Comparison of ENCODE assay signal across 9 cellular contexts in genomic region chr7:114084381-114085312, GRCh38.
A peak's percentile ranks its signal among the peaks of the same experiment; 100 is the strongest.
DNase-seq lines count a peak whose midpoint lies in the region; ATAC-seq, FAIRE-seq and TF ChIP-seq lines count a peak whose summit lies in the region.
"Had no signal": no experiment of that assay in that cellular context is flagged by ENCODE, and none has a peak within 500 bp of the region (broad histone marks: within the 10 kb centered on the region; RNA-seq: fewer than 3 reads in every experiment).

No MANE protein-coding gene starts in this region.

- H3K4me3 ChIP-seq in ACC112 (ENCODE audit: low read depth, low read length) (peak overlapping the region; percentile 91), GM12875 (ENCODE audit: low read depth, low read length) (peak overlapping the region; percentile 61), iPS-11a (ENCODE audit: low read depth, low read length) (peak overlapping the region; percentile 47), gastrocnemius medialis (peak overlapping the region; percentile 63 to 84 (median 80))

- peaks cover 27% of the 10 kb centered on the region for H3K27me3 ChIP-seq in ACC112 (ENCODE audit: insufficient read depth, low read length)
- H3K27me3 ChIP-seq in gastrocnemius medialis: peaks cover 0 to 6% (median 0%) of the 10 kb centered on the region in 3 donors

- no peaks in the 10 kb centered on the region for H3K9me3 ChIP-seq in gastrocnemius medialis

- intact Hi-C loops in gastrocnemius medialis (cut with DNase I; ENCODE audit: low total_unique reads): loop anchor here (2.0 to 10.0 kb wide), 4 partner anchors 172 to 1630 kb away; partner anchors contain the start of gene IFRD1

- H3K27ac ChIP-seq in ACC112 (ENCODE audit: low read depth, low read length): peak overlapping the region; percentile 54
- H3K27ac ChIP-seq in angular gyrus (ENCODE audit: low read depth, low read length): peak overlapping the region; percentile 62
- peak overlapping the region; percentile 92 to 99 (median 98) for H3K27ac ChIP-seq in gastrocnemius medialis

- H2AFZ ChIP-seq in ACC112 (ENCODE audit: low read length, unreplicated experiment): peak overlapping the region; percentile 89

- no peaks in the 10 kb centered on the region for H3K4me1 ChIP-seq in ACC112 (ENCODE audit: control insufficient read depth, insufficient read depth, low read length, unreplicated experiment)
- peaks cover 18 to 31% of the 10 kb centered on the region in 2 donors for H3K4me1 ChIP-seq in gastrocnemius medialis

- in situ Hi-C loops in gastrocnemius medialis (cut with MboI; ENCODE audit: low sequenced_read_pairs in 4 of 4): loop anchor here in 3 of 4 donors (10.0 to 25.0 kb wide), 3 partner anchors 328 to 453 kb away; partner anchors contain the start of gene FOXP2 (in 3 of the 3)

- H3K36me3 ChIP-seq in ACC112 (ENCODE audit: insufficient read depth, low read length) (no peaks in the 10 kb centered on the region), gastrocnemius medialis (no peaks in the 10 kb centered on the region)

- TF ChIP-seq CTCF in GM12875 (IDR thresholded peaks at IDR 0.05; ENCODE audit: borderline replicate concordance, insufficient read depth, low read depth, low read length) (no peak), gastrocnemius medialis (IDR thresholded peaks at IDR 0.05 in 4 of 5, conservative IDR thresholded peaks at IDR 0.05 in 1 of 5) (peak in 1 of 5 experiments; percentile 4)

- DNase-seq in NCI-H1105 (lab: John Stamatoyannopoulos, UW): peak; percentile 52
- peak; percentile 33 to 52 for DNase-seq in gastrocnemius medialis
- DNase-seq in GM12892 (ENCODE audit: insufficient read length): no peak

- FAIRE-seq in GM12892 (lab: Jason Lieb, UNC): no peak
- FAIRE-seq: frontal cortex had no signal

- H3K79me2 ChIP-seq in ACC112 (ENCODE audit: control insufficient read depth, insufficient read depth, low read length, unreplicated experiment): no peaks in the 10 kb centered on the region

- TF ChIP-seq POLR2A in gastrocnemius medialis (IDR thresholded peaks at IDR 0.05) (peak in 1 of 2 donors; percentile 50), GM12892 (IDR thresholded peaks at IDR 0.05; ENCODE audit: low read depth, low read length) (no peak)

- peak; percentile 7 to 10 for ATAC-seq in gastrocnemius medialis
- ATAC-seq in HG03097 (IDR thresholded peaks at IDR 0.05; ENCODE audit: low FRiP score, unreplicated experiment): no peak
